22 cellular contexts compared by ENCODE assay signal in the genomic region with DNA sequence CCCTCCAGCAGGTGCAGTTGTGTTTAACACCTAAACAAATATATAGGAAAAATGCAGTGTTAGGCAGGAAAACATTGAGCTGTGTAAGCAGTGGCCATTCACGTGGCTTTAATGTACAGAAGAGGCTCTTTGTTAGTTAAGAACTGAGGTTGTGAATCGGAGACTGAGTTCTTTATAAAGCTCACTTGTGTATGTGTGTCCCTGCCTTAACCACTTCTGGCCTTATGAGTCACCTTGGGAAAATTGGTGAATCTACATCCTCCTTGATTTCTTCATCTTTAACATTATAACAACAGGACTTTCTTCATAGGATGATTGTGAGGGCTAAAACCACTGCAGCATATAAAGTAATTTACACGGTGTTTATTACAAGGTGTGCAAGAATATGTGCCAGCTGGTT.
"Had no signal": no experiment of that assay in that cellular context is flagged by ENCODE, and none has a peak within 500 bp of the region (broad histone marks: within the 10 kb centered on the region; RNA-seq: fewer than 3 reads in every experiment).

No MANE protein-coding gene starts in this region.

- H3K27me3 Mint-ChIP-seq: activated B cell treated with CpG ODN at 0.5 μM for 24 hours; activated CD4-positive, alpha-beta T cell treated with anti-CD3 and anti-CD28 coated beads for 36 hours; activated naive CD8-positive, alpha-beta T cell treated with anti-CD3 and anti-CD28 coated beads for 36 hours; stimulated activated naive CD8-positive, alpha-beta T cell treated with anti-CD3 and anti-CD28 coated beads, Interleukin-15, amount 100 ng/mL, for 72 hours had no signal

- H3K4me1 Mint-ChIP-seq: activated CD4-positive, alpha-beta T cell treated with anti-CD3 and anti-CD28 coated beads for 36 hours had no signal

- DNase-seq: activated B cell treated with CpG ODN at 0.5 μM for 24 hours; activated CD4-positive, alpha-beta T cell treated with anti-CD3 and anti-CD28 coated beads for 36 hours; activated CD4-positive, alpha-beta T cell treated with anti-CD3 and anti-CD28 coated beads, Interleukin-2, amount 50 U/mL, for 4 hours; activated CD8-positive, alpha-beta memory T cell treated with anti-CD3 and anti-CD28 coated beads, Interleukin-2, amount 50 U/mL, for 48 hours; activated naive CD4-positive, alpha-beta T cell treated with Interleukin-2 at 50 U/mL for 16 hours; activated naive CD8-positive, alpha-beta T cell treated with anti-CD3 and anti-CD28 coated beads for 36 hours; activated T-cell treated with anti-CD3 and anti-CD28 coated beads, Interleukin-2, amount 50 U/mL, for 4 hours; cerebellar nuclear complex; cortex of kidney; foreskin melanocyte; kidney; lower lobe of right lung; mesendoderm; mucosa of descending colon; nephron progenitor cell; right lobe of liver; stimulated activated CD4-positive, alpha-beta T cell treated with anti-CD3 and anti-CD28 coated beads, Interleukin-2, amount 100 ng/mL, for 24 hours; stimulated activated naive CD8-positive, alpha-beta T cell treated with anti-CD3 and anti-CD28 coated beads, Interleukin-15, amount 100 ng/mL, for 72 hours; T-helper 9 cell; tibial artery had no signal

- H3K4me3 Mint-ChIP-seq: activated B cell treated with CpG ODN at 0.5 μM for 24 hours; activated CD4-positive, alpha-beta T cell treated with anti-CD3 and anti-CD28 coated beads for 36 hours; activated naive CD8-positive, alpha-beta T cell treated with anti-CD3 and anti-CD28 coated beads for 36 hours; activated T-cell treated with anti-CD3 and anti-CD28 coated beads, Interleukin-2, amount 50 U/mL, for 4 hours; nephron progenitor cell; stimulated activated effector memory CD8-positive, alpha-beta T cell treated with anti-CD3 and anti-CD28 coated beads, Interleukin-12 subunit alpha, Interleukin-12 subunit beta, amount 100 ng/mL, for 72 hours; stimulated activated naive CD8-positive, alpha-beta T cell treated with anti-CD3 and anti-CD28 coated beads, Interleukin-15, amount 100 ng/mL, for 72 hours had no signal

- H3K9me3 Mint-ChIP-seq: activated B cell treated with CpG ODN at 0.5 μM for 24 hours; activated naive CD8-positive, alpha-beta T cell treated with anti-CD3 and anti-CD28 coated beads for 36 hours; activated T-cell treated with anti-CD3 and anti-CD28 coated beads, Interleukin-2, amount 50 U/mL, for 4 hours had no signal

- H3K27ac Mint-ChIP-seq: activated B cell treated with CpG ODN at 0.5 μM for 24 hours; activated CD4-positive, alpha-beta T cell treated with anti-CD3 and anti-CD28 coated beads for 36 hours; activated naive CD8-positive, alpha-beta T cell treated with anti-CD3 and anti-CD28 coated beads for 36 hours; stimulated activated effector memory CD8-positive, alpha-beta T cell treated with anti-CD3 and anti-CD28 coated beads, Interleukin-12 subunit alpha, Interleukin-12 subunit beta, amount 100 ng/mL, for 72 hours; stimulated activated naive CD8-positive, alpha-beta T cell treated with anti-CD3 and anti-CD28 coated beads, Interleukin-15, amount 100 ng/mL, for 72 hours had no signal

- ATAC-seq: activated CD4-positive, alpha-beta T cell treated with anti-CD3 and anti-CD28 coated beads for 36 hours; activated T-cell treated with anti-CD3 and anti-CD28 coated beads, Interleukin-2, amount 50 U/mL, for 4 hours; left lobe of liver; mucosa of descending colon; right lobe of liver; stimulated activated effector memory CD8-positive, alpha-beta T cell treated with anti-CD3 and anti-CD28 coated beads, Interleukin-12 subunit alpha, Interleukin-12 subunit beta, amount 100 ng/mL, for 72 hours had no signal

- H3K36me3 Mint-ChIP-seq: activated naive CD8-positive, alpha-beta T cell treated with anti-CD3 and anti-CD28 coated beads for 36 hours had no signal
